ENCODE assay signal across 1 cellular context in the genomic region with DNA sequence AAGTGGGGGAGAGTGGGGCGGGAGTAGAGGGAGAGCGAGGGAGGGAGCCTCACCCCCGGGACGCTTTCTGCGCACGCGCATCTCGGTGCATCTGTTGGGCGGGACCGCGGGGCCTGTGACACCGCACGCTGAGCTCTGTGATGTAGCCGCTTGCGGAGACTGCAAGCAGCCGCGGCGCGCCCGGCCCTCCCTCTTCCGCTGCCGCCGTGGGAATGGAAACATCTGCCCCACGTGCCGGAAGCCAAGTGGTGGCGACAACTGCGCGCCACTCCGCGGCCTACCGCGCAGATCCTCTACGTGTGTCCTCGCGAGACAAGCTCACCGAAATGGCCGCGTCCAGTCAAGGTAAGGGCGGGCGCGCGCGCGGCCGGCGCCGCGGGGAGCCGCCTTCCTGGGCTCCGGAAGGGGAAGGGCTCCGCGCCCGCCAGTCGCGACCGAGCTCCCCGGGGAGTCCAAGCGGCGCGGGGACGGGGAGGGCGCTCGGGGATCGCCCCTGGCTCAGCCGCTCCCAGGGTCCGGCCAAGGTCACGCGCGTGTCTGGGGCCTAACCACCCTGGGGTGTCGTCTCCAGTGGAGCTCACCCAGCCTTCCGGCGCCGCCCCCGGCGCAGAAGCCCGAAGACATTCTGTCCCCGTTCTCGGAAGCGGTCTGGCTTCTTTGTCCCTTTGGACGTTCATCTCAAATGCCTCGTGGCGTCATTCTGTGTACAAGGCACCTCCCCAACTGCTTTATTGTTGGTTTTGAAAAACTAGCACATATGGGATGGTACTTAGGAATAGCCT.
TF ChIP-seq lines count a peak whose summit lies in the region.

A gene with protein sequence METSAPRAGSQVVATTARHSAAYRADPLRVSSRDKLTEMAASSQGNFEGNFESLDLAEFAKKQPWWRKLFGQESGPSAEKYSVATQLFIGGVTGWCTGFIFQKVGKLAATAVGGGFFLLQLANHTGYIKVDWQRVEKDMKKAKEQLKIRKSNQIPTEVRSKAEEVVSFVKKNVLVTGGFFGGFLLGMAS (plus strand): TSS at position 118 of the 782 bp plus-strand sequence. CDS start 95 bp downstream, at position 213.

TF ChIP-seq in K562, 482 proteins besides CTCF, POLR2A, EP300 and RAD21 (continued from another document and continues in another):
- TF ChIP-seq SIRT6 (IDR thresholded peaks at IDR 0.05; ENCODE audit: low read depth, low read length) (no peak), POLR2H (tag; IDR thresholded peaks at IDR 0.05; ENCODE audit: low read depth) (peak; percentile 87), PTTG1 (tag; IDR thresholded peaks at IDR 0.05; ENCODE audit: low read depth) (no peak), KAT7 (CRISPR knock-in tag; IDR thresholded peaks at IDR 0.05; ENCODE audit: borderline replicate concordance) (peak; percentile 69; the same call in 1 of the 2 replicates), GATAD2B (IDR thresholded peaks at IDR 0.05; ENCODE audit: borderline replicate concordance) (no peak; the same call in 1 of the 2 replicates), RBBP5 (IDR thresholded peaks at IDR 0.05; ENCODE audit: borderline replicate concordance, insufficient read depth, low read length, poor library complexity, severe bottlenecking) (peak; percentile 92), ESRRA (IDR thresholded peaks at IDR 0.05; ENCODE audit: borderline replicate concordance, low read depth) (peak; percentile 97), SRSF3 (IDR thresholded peaks at IDR 0.05; ENCODE audit: insufficient read depth, low read length) (no peak), ZNF408 (CRISPR knock-in tag; IDR thresholded peaks at IDR 0.05; ENCODE audit: low read depth) (no peak), EHMT2 (IDR thresholded peaks at IDR 0.05) (no peak), POLR3A (IDR thresholded peaks at IDR 0.05; ENCODE audit: borderline replicate concordance, extremely low read depth, insufficient read depth, insufficient read length) (no peak), ZNF696 (CRISPR knock-in tag; conservative IDR thresholded peaks at IDR 0.05) (no peak), SIX5 (IDR thresholded peaks at IDR 0.05; ENCODE audit: borderline replicate concordance in 1 of 2, insufficient read depth in 1 of 2, low read depth in 1 of 2, low read length in 2 of 2) (no peak), GTF2A2 (tag; IDR thresholded peaks at IDR 0.05) (no peak), GABPB1 (CRISPR knock-in tag; IDR thresholded peaks at IDR 0.05) (peak; percentile 86; the same call in 1 of the 2 replicates), E2F3 (CRISPR knock-in tag; IDR thresholded peaks at IDR 0.05) (peak; percentile 71), FOXA3 (CRISPR knock-in tag; conservative IDR thresholded peaks at IDR 0.05 in 1 of 2, IDR thresholded peaks at IDR 0.05 in 1 of 2) (no peak), ERF (CRISPR knock-in tag; IDR thresholded peaks at IDR 0.05) (peak; percentile 39; the same call in 1 of the 2 replicates), RBM25 (IDR thresholded peaks at IDR 0.05; ENCODE audit: low read depth, low read length, severe bottlenecking) (peak; percentile 68), MTA3 (IDR thresholded peaks at IDR 0.05; ENCODE audit: borderline replicate concordance) (peak; percentile 82; the same call in 1 of the 2 replicates)
- TF ChIP-seq, protein P1, sequence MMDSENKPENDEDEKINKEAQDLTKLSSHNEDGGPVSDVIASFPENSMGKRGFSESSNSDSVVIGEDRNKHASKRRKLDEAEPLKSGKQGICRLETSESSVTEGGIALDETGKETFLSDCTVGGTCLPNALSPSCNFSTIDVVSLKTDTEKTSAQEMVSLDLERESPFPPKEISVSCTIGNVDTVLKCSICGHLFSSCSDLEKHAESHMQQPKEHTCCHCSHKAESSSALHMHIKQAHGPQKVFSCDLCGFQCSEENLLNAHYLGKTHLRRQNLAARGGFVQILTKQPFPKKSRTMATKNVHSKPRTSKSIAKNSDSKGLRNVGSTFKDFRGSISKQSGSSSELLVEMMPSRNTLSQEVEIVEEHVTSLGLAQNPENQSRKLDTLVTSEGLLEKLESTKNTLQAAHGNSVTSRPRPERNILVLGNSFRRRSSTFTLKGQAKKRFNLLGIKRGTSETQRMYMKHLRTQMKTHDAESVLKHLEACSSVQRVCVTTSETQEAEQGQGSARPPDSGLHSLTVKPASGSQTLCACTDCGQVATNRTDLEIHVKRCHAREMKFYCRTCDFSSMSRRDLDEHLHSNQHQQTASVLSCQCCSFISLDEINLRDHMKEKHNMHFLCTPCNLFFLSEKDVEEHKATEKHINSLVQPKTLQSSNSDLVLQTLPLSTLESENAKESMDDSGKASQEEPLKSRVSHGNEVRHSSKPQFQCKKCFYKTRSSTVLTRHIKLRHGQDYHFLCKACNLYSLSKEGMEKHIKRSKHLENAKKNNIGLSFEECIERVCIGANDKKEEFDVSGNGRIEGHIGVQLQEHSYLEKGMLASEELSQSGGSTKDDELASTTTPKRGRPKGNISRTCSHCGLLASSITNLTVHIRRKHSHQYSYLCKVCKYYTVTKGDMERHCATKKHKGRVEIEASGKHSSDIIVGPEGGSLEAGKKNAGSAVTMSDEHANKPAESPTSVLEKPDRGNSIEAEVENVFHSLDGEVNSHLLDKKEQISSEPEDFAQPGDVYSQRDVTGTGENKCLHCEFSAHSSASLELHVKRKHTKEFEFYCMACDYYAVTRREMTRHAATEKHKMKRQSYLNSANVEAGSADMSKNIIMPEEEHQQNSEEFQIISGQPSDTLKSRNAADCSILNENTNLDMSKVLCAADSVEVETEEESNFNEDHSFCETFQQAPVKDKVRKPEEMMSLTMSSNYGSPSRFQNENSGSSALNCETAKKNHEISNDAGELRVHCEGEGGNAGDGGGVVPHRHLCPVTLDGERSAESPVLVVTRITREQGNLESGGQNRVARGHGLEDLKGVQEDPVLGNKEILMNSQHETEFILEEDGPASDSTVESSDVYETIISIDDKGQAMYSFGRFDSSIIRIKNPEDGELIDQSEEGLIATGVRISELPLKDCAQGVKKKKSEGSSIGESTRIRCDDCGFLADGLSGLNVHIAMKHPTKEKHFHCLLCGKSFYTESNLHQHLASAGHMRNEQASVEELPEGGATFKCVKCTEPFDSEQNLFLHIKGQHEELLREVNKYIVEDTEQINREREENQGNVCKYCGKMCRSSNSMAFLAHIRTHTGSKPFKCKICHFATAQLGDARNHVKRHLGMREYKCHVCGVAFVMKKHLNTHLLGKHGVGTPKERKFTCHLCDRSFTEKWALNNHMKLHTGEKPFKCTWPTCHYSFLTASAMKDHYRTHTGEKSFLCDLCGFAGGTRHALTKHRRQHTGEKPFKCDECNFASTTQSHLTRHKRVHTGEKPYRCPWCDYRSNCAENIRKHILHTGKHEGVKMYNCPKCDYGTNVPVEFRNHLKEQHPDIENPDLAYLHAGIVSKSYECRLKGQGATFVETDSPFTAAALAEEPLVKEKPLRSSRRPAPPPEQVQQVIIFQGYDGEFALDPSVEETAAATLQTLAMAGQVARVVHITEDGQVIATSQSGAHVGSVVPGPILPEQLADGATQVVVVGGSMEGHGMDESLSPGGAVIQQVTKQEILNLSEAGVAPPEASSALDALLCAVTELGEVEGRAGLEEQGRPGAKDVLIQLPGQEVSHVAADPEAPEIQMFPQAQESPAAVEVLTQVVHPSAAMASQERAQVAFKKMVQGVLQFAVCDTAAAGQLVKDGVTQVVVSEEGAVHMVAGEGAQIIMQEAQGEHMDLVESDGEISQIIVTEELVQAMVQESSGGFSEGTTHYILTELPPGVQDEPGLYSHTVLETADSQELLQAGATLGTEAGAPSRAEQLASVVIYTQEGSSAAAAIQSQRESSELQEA (IDR thresholded peaks at IDR 0.05; ENCODE audit: low read depth), result no peak
- TF ChIP-seq, protein P2, sequence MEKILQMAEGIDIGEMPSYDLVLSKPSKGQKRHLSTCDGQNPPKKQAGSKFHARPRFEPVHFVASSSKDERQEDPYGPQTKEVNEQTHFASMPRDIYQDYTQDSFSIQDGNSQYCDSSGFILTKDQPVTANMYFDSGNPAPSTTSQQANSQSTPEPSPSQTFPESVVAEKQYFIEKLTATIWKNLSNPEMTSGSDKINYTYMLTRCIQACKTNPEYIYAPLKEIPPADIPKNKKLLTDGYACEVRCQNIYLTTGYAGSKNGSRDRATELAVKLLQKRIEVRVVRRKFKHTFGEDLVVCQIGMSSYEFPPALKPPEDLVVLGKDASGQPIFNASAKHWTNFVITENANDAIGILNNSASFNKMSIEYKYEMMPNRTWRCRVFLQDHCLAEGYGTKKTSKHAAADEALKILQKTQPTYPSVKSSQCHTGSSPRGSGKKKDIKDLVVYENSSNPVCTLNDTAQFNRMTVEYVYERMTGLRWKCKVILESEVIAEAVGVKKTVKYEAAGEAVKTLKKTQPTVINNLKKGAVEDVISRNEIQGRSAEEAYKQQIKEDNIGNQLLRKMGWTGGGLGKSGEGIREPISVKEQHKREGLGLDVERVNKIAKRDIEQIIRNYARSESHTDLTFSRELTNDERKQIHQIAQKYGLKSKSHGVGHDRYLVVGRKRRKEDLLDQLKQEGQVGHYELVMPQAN (IDR thresholded peaks at IDR 0.05; ENCODE audit: borderline replicate concordance), result peak; percentile 20; the same call in 1 of the 2 replicates
- TF ChIP-seq, protein P3, sequence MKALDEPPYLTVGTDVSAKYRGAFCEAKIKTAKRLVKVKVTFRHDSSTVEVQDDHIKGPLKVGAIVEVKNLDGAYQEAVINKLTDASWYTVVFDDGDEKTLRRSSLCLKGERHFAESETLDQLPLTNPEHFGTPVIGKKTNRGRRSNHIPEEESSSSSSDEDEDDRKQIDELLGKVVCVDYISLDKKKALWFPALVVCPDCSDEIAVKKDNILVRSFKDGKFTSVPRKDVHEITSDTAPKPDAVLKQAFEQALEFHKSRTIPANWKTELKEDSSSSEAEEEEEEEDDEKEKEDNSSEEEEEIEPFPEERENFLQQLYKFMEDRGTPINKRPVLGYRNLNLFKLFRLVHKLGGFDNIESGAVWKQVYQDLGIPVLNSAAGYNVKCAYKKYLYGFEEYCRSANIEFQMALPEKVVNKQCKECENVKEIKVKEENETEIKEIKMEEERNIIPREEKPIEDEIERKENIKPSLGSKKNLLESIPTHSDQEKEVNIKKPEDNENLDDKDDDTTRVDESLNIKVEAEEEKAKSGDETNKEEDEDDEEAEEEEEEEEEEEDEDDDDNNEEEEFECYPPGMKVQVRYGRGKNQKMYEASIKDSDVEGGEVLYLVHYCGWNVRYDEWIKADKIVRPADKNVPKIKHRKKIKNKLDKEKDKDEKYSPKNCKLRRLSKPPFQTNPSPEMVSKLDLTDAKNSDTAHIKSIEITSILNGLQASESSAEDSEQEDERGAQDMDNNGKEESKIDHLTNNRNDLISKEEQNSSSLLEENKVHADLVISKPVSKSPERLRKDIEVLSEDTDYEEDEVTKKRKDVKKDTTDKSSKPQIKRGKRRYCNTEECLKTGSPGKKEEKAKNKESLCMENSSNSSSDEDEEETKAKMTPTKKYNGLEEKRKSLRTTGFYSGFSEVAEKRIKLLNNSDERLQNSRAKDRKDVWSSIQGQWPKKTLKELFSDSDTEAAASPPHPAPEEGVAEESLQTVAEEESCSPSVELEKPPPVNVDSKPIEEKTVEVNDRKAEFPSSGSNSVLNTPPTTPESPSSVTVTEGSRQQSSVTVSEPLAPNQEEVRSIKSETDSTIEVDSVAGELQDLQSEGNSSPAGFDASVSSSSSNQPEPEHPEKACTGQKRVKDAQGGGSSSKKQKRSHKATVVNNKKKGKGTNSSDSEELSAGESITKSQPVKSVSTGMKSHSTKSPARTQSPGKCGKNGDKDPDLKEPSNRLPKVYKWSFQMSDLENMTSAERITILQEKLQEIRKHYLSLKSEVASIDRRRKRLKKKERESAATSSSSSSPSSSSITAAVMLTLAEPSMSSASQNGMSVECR (CRISPR knock-in tag; IDR thresholded peaks at IDR 0.05), result peak; percentile 42; the same call in 1 of the 2 replicates
- TF ChIP-seq, protein P4, sequence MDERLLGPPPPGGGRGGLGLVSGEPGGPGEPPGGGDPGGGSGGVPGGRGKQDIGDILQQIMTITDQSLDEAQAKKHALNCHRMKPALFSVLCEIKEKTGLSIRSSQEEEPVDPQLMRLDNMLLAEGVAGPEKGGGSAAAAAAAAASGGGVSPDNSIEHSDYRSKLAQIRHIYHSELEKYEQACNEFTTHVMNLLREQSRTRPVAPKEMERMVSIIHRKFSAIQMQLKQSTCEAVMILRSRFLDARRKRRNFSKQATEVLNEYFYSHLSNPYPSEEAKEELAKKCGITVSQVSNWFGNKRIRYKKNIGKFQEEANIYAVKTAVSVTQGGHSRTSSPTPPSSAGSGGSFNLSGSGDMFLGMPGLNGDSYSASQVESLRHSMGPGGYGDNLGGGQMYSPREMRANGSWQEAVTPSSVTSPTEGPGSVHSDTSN (CRISPR knock-in tag; IDR thresholded peaks at IDR 0.05; ENCODE audit: low read depth), result no peak
- TF ChIP-seq, protein P4 (tag; conservative IDR thresholded peaks at IDR 0.05; ENCODE audit: low read depth), result no peak
- TF ChIP-seq, protein P5, sequence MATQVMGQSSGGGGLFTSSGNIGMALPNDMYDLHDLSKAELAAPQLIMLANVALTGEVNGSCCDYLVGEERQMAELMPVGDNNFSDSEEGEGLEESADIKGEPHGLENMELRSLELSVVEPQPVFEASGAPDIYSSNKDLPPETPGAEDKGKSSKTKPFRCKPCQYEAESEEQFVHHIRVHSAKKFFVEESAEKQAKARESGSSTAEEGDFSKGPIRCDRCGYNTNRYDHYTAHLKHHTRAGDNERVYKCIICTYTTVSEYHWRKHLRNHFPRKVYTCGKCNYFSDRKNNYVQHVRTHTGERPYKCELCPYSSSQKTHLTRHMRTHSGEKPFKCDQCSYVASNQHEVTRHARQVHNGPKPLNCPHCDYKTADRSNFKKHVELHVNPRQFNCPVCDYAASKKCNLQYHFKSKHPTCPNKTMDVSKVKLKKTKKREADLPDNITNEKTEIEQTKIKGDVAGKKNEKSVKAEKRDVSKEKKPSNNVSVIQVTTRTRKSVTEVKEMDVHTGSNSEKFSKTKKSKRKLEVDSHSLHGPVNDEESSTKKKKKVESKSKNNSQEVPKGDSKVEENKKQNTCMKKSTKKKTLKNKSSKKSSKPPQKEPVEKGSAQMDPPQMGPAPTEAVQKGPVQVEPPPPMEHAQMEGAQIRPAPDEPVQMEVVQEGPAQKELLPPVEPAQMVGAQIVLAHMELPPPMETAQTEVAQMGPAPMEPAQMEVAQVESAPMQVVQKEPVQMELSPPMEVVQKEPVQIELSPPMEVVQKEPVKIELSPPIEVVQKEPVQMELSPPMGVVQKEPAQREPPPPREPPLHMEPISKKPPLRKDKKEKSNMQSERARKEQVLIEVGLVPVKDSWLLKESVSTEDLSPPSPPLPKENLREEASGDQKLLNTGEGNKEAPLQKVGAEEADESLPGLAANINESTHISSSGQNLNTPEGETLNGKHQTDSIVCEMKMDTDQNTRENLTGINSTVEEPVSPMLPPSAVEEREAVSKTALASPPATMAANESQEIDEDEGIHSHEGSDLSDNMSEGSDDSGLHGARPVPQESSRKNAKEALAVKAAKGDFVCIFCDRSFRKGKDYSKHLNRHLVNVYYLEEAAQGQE (CRISPR knock-in tag; IDR thresholded peaks at IDR 0.05; ENCODE audit: low read depth), result peak; percentile 42; the same call in 1 of the 2 replicates
